9 cellular contexts compared by ENCODE assay signal in the genomic region with DNA sequence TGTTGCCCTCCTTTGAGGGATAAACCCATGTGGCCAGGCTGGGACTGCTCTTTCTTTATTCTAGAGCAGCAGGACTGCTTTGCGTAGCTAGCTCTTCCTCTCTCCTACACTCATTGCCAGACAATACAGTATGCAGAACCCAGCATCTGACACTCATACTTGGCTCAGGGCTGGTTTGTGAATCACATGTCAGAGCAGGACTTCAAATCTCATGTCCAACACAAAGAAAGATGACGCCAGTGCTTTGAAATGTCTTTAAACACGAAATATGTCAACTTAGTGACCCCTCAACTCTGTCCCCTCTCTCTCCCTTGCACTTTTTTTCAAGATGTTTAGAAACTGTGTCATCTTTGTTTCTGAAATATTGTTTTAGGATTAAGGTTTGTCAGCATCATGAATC.
DNase-seq lines count a peak whose midpoint lies in the region; ATAC-seq lines count a peak whose summit lies in the region.
"Had no signal": no experiment of that assay in that cellular context is flagged by ENCODE, and none has a peak within 500 bp of the region (broad histone marks: within the 10 kb centered on the region; RNA-seq: fewer than 3 reads in every experiment).

No MANE protein-coding gene starts in this region.

- H3K4me3 ChIP-seq in rectal smooth muscle tissue (ENCODE audit: low read length): no peak overlapping the region

- peaks cover 13% of the 10 kb centered on the region for H3K4me1 ChIP-seq in rectal smooth muscle tissue (ENCODE audit: control insufficient read depth, insufficient read depth, low read length)

- H3K9ac ChIP-seq in rectal smooth muscle tissue (ENCODE audit: low read length): no peak overlapping the region

- peak; percentile 98 for DNase-seq in EH (ENCODE audit: low read depth)
- peak; percentile 40 for DNase-seq in amniotic stem cell (lab: John Stamatoyannopoulos, UW)
- peak; percentile 90 for DNase-seq in glomerular visceral epithelial cell (ENCODE audit: extremely low spot score)
- no peak for DNase-seq in NCI-H2171 treated with DMSO at 0.1 percent for 48 hours (lab: John Stamatoyannopoulos, UW)
- DNase-seq in NCI-H146 (lab: John Stamatoyannopoulos, UW): no peak
- DNase-seq in GM03348 (ENCODE audit: low spot score): no peak
- DNase-seq: activated T-cell treated with anti-CD3 and anti-CD28 coated beads for 4 hours had no signal

- ATAC-seq in GM18517 (IDR thresholded peaks at IDR 0.05; ENCODE audit: unreplicated experiment): no peak

- no peaks in the 10 kb centered on the region for H3K27me3 ChIP-seq in rectal smooth muscle tissue (ENCODE audit: control insufficient read depth, insufficient read depth, low read length)

- peak overlapping the region; percentile 77 for H3K27ac ChIP-seq in rectal smooth muscle tissue (ENCODE audit: low read depth, low read length)

- H3K36me3 ChIP-seq in rectal smooth muscle tissue (ENCODE audit: control insufficient read depth, insufficient read depth, low read length): no peaks in the 10 kb centered on the region

Comparison
In these comparisons a context has a peak if more than half of its experiments do, and no peak if none do; other contexts are left out.
1. DNase-seq: peak in EH (single experiment), amniotic stem cell (single experiment) and glomerular visceral epithelial cell (single experiment); none in NCI-H2171 treated with DMSO at 0.1 percent for 48 hours (single experiment), NCI-H146 (single experiment) and GM03348 (single experiment).